ENCODE assay signal across 19 cellular contexts in the genomic region with DNA sequence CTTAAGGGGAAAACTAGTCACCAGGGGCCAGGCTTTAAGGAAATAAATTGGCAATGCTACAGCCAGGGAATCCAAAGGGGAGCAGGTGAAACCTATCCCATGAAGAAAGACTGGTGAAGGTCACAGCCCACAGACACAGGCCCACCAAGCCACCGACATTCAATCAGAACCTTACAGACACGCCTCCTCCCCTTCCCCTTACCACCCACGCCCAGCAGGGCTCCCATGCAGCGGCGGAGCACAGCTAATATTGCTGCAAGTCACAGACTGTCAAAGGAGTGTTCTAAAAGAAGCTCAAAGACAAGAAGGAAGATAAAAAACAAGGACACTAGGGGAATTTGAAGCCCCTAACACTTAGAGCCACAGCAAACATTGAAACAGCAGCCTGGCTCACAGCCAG.
"Had no signal": no experiment of that assay in that cellular context is flagged by ENCODE, and none has a peak within 500 bp of the region (broad histone marks: within the 10 kb centered on the region; RNA-seq: fewer than 3 reads in every experiment).

No MANE protein-coding gene starts in this region.

- DNase-seq: activated CD4-positive, alpha-beta T cell treated with anti-CD3 and anti-CD28 coated beads for 48 hours; activated CD4-positive, alpha-beta T cell treated with anti-CD3 and anti-CD28 coated beads, Interleukin-2, amount 50 U/mL, for 4 hours; activated CD4-positive, CD25-positive, alpha-beta regulatory T cell treated with anti-CD3 and anti-CD28 coated beads, Interleukin-2, amount 50 U/mL, for 72 hours; activated T-cell treated with anti-CD3 and anti-CD28 coated beads for 4 hours; activated T-cell treated with anti-CD3 and anti-CD28 coated beads, Interleukin-2, amount 50 U/mL, for 48 hours; aorta; body of pancreas; central memory CD4-positive, alpha-beta T cell; Karpas-422; MM.1S; NCI-H1105; NCI-H1436 treated with DMSO at 0.1 percent for 48 hours; NCI-H187; NCI-H2081; NCI-H2171 treated with DMSO at 0.1 percent for 48 hours; NCI-H510A treated with DMSO at 0.1 percent for 48 hours; NCI-H69; PC-3; SHP77 treated with DMSO at 0.1 percent for 48 hours had no signal

- H3K27ac ChIP-seq: body of pancreas had no signal
